23 cellular contexts compared by ENCODE assay signal in genomic region chr2:15507061-15507460, GRCh38. TPM values are rescaled to one million over a fixed set of nuclear protein-coding genes. Genes with fewer than 3 reads are reported as not detected.
A peak's percentile ranks its signal among the peaks of the same experiment; 100 is the strongest.
DNase-seq lines count a peak whose midpoint lies in the region; ATAC-seq, FAIRE-seq and TF ChIP-seq lines count a peak whose summit lies in the region.
"Had no signal": no experiment of that assay in that cellular context is flagged by ENCODE, and none has a peak within 500 bp of the region (broad histone marks: within the 10 kb centered on the region; RNA-seq: fewer than 3 reads in every experiment).

No MANE protein-coding gene starts in this region.

- DNase-seq in PC-9, result no peak
- DNase-seq in brain microvascular endothelial cell, result no peak
- no peak for DNase-seq in mesenchymal stem cell
- DNase-seq in NCI-H446 (lab: John Stamatoyannopoulos, UW), result no peak
- DNase-seq in H54 (ENCODE audit: insufficient read length, low spot score), result no peak
- no peak for DNase-seq in GM10266 (ENCODE audit: extremely low spot score)
- DNase-seq: 8988T, DMS 273 treated with DMSO at 0.1 percent for 48 hours, GDM1, HCEC 1CT, KBM-7, MV-4-11, NCI-H1417 treated with DMSO at 0.1 percent for 48 hours, NCI-H1930, NCI-H446 treated with DMSO at 0.1 percent for 48 hours, OCI-M1, SJCRH30 had no signal

- H3K27ac ChIP-seq in ACC112 (ENCODE audit: low read depth, low read length) (peak overlapping the region; percentile 56), PC-9 (peak overlapping the region; percentile 25; the same call in 1 of the 2 replicates), brain microvascular endothelial cell (peak overlapping the region; percentile 57), mesenchymal stem cell (ENCODE audit: low read length, poor library complexity, severe bottlenecking) (no peak overlapping the region)
- H3K27ac ChIP-seq: BLaER1 treated with 17β-estradiol and CSF1 and Interleukin-3, amounts not matched to agents 10 nM and 100 nM; RWPE1; SJCRH30 had no signal

- no peaks in the 10 kb centered on the region for H3K9me2 ChIP-seq in PC-9 (ENCODE audit: insufficient read depth)

- no peak overlapping the region for H3K18ac ChIP-seq in mesenchymal stem cell (ENCODE audit: low read depth in 1 of 2, low read length in 2 of 2)

- H3K79me1 ChIP-seq in mesenchymal stem cell (replicated peaks; ENCODE audit: low read length, poor library complexity, severe bottlenecking), result peaks cover 10% of the 10 kb centered on the region

- no peak overlapping the region for H2BK15ac ChIP-seq in mesenchymal stem cell (ENCODE audit: low read depth, poor library complexity, severe bottlenecking)

- no peak for ATAC-seq in HG03196 (IDR thresholded peaks at IDR 0.05; ENCODE audit: unreplicated experiment)

- no peak overlapping the region for H2BK12ac ChIP-seq in mesenchymal stem cell (ENCODE audit: low read length in 2 of 2)

- TF ChIP-seq CTCF in PC-9 (conservative IDR thresholded peaks at IDR 0.05) (no peak), brain microvascular endothelial cell (IDR thresholded peaks at IDR 0.05; ENCODE audit: low read depth, low read length, missing control alignments) (no peak), GM10266 (IDR thresholded peaks at IDR 0.05; ENCODE audit: control insufficient read depth, insufficient read depth, low read depth, missing control alignments) (no peak)

- H2AFZ ChIP-seq in ACC112 (ENCODE audit: low read length, unreplicated experiment) (no peak overlapping the region), PC-9 (no peak overlapping the region), mesenchymal stem cell (ENCODE audit: low read depth, low read length) (no peak overlapping the region)

- FAIRE-seq in H54 (lab: Jason Lieb, UNC), result no peak
- FAIRE-seq: GM12891, GM18507 had no signal

- H3F3A ChIP-seq in PC-9 (ENCODE audit: insufficient read depth, low read depth), result no peaks in the 10 kb centered on the region

- no peak overlapping the region for H3K4ac ChIP-seq in mesenchymal stem cell (ENCODE audit: low read depth in 1 of 2, low read length in 2 of 2)

- H4K8ac ChIP-seq in mesenchymal stem cell (ENCODE audit: low read length), result no peak overlapping the region

- H3K36me3 ChIP-seq in ACC112 (ENCODE audit: insufficient read depth, low read length) (peaks cover 11% of the 10 kb centered on the region), PC-9 (ENCODE audit: low read depth) (peaks cover 16% of the 10 kb centered on the region; the same call in 1 of the 2 replicates), brain microvascular endothelial cell (replicated peaks) (peaks cover 4% of the 10 kb centered on the region), mesenchymal stem cell (ENCODE audit: control insufficient read depth in 1 of 2, insufficient read depth in 2 of 2, low read depth in 1 of 2, low read length in 2 of 2) (peaks cover 0 to 61% of the 10 kb centered on the region in 2 experiments)

- CTCF ChIA-PET in PC-9 (lab: Charles Lee), result no interaction called here

- H2BK120ac ChIP-seq in mesenchymal stem cell (ENCODE audit: low read depth, low read length), result no peak overlapping the region

- in situ Hi-C loops in brain microvascular endothelial cell (cut with HindIII; ENCODE audit: low pct_ligation_motif_present, low sequenced_read_pairs), result no loop called here

- no peak for TF ChIP-seq POLR2A in H54 (IDR thresholded peaks at IDR 0.05; ENCODE audit: low read depth, low read length)

- H3K4me3 ChIP-seq in ACC112 (ENCODE audit: low read depth, low read length) (no peak overlapping the region), PC-9 (no peak overlapping the region), brain microvascular endothelial cell (ENCODE audit: low read depth, low read length) (no peak overlapping the region), mesenchymal stem cell (ENCODE audit: insufficient read depth in 1 of 2, low read depth in 1 of 2, low read length in 2 of 2) (no peak overlapping the region)
- H3K4me3 ChIP-seq: BLaER1 treated with 17β-estradiol and CSF1 and Interleukin-3, amounts not matched to agents 10 nM and 100 nM; SJCRH30 had no signal

- intact Hi-C loops in PC-9 (cut with micrococcal nuclease; ENCODE audit: unreplicated experiment), result no loop called here

- no peak overlapping the region for H2AK5ac ChIP-seq in mesenchymal stem cell (ENCODE audit: low read length, severe bottlenecking)

- H2BK5ac ChIP-seq in mesenchymal stem cell (ENCODE audit: low read depth, low read length, poor library complexity, severe bottlenecking), result no peak overlapping the region

- POLR2A ChIA-PET in PC-9 (lab: Charles Lee; ENCODE audit: unreplicated experiment), result no interaction called here

- H3K4me2 ChIP-seq in PC-9 (no peak overlapping the region), mesenchymal stem cell (ENCODE audit: low read length, poor library complexity, severe bottlenecking) (no peak overlapping the region)
- H3K4me2 ChIP-seq: BLaER1 treated with 17β-estradiol and CSF1 and Interleukin-3, amounts not matched to agents 10 nM and 100 nM had no signal

- peaks cover 9% of the 10 kb centered on the region for H3K79me2 ChIP-seq in ACC112 (ENCODE audit: control insufficient read depth, insufficient read depth, low read length, unreplicated experiment)
- no peaks in the 10 kb centered on the region for H3K79me2 ChIP-seq in PC-9 (ENCODE audit: low read depth)

- BruUV-seq in PC-9 (replicated peaks; lab: Mats Ljungman, UMichigan), result no TSS peak

- H3K4me1 ChIP-seq in ACC112 (ENCODE audit: control insufficient read depth, insufficient read depth, low read length, unreplicated experiment) (peaks cover 24% of the 10 kb centered on the region), PC-9 (replicated peaks; ENCODE audit: insufficient read depth) (no peaks in the 10 kb centered on the region; the same call in 1 of the 2 replicates), mesenchymal stem cell (ENCODE audit: control insufficient read depth, insufficient read depth, low read depth, low read length) (no peaks in the 10 kb centered on the region)
- H3K4me1 ChIP-seq: BLaER1 treated with 17β-estradiol and CSF1 and Interleukin-3, amounts not matched to agents 10 nM and 100 nM; SJCRH30 had no signal

- H4K20me1 ChIP-seq in PC-9 (ENCODE audit: insufficient read depth), result no peaks in the 10 kb centered on the region
- H4K20me1 ChIP-seq: BLaER1 treated with 17β-estradiol and CSF1 and Interleukin-3, amounts not matched to agents 10 nM and 100 nM had no signal

- peak overlapping the region; percentile 43 for H3K9ac ChIP-seq in mesenchymal stem cell (ENCODE audit: low read length)
- H3K9ac ChIP-seq: BLaER1 treated with 17β-estradiol and CSF1 and Interleukin-3, amounts not matched to agents 10 nM and 100 nM had no signal

- H3K9me3 ChIP-seq in PC-9 (ENCODE audit: insufficient read depth, low read depth) (no peaks in the 10 kb centered on the region), mesenchymal stem cell (ENCODE audit: control insufficient read depth, low read length) (no peaks in the 10 kb centered on the region)
- H3K9me3 ChIP-seq: BLaER1 treated with 17β-estradiol and CSF1 and Interleukin-3, amounts not matched to agents 10 nM and 100 nM; SJCRH30 had no signal

- H4K91ac ChIP-seq in mesenchymal stem cell (ENCODE audit: low read length), result no peak overlapping the region

- H3K14ac ChIP-seq in mesenchymal stem cell (ENCODE audit: low read length in 2 of 2), result no peak overlapping the region

- 100% methylated on average over 1 of the region's 1 CpG for WGBS in mesenchymal stem cell

- H3K23ac ChIP-seq in mesenchymal stem cell (ENCODE audit: low read length in 2 of 2), result no peak overlapping the region

- no peaks in the 10 kb centered on the region for H3K27me3 ChIP-seq in ACC112 (ENCODE audit: insufficient read depth, low read length)
- no peaks in the 10 kb centered on the region for H3K27me3 ChIP-seq in PC-9 (ENCODE audit: insufficient read depth, low read depth)
- no peaks in the 10 kb centered on the region for H3K27me3 ChIP-seq in brain microvascular endothelial cell (replicated peaks)
- H3K27me3 ChIP-seq in mesenchymal stem cell (ENCODE audit: control insufficient read depth in 1 of 2, insufficient read depth in 1 of 2, low read length in 2 of 2), result no peaks in the 10 kb centered on the region
- H3K27me3 ChIP-seq: BLaER1 treated with 17β-estradiol and CSF1 and Interleukin-3, amounts not matched to agents 10 nM and 100 nM; SJCRH30 had no signal

RNA-seq across cellular contexts. Expression of gene NBAS, which starts 54.1 kb away (rescaled TPM):
- total RNA-seq in PC-9 (2021), result 28.8 and 28.9 TPM in 2 replicates
- polyA plus RNA-seq in mesenchymal stem cell (2013, experiment 1 of 2), result 22.8 TPM
- polyA plus RNA-seq in mesenchymal stem cell (2013, experiment 2 of 2), result 22.6 TPM
